In genomic region chr9:129419382-129419899, GRCh38 we compare ENCODE assay signal across 1 cellular context.
TF ChIP-seq lines count a peak whose summit lies in the region.

No MANE protein-coding gene starts in this region.

TF ChIP-seq in K562, 482 proteins besides CTCF, POLR2A, EP300 and RAD21:
- TF ChIP-seq ARNT (IDR thresholded peaks at IDR 0.05) (no peak), ATF3 (IDR thresholded peaks at IDR 0.05) (no peak), ATF3 (CRISPR knock-in tag; conservative IDR thresholded peaks at IDR 0.05) (no peak), NFRKB (IDR thresholded peaks at IDR 0.05; ENCODE audit: low read depth) (no peak), MLLT1 (IDR thresholded peaks at IDR 0.05) (peak in 1 of 2 experiments; percentile 98; a peak in 2 of 4 replicates), ZNF23 (CRISPR knock-in tag; IDR thresholded peaks at IDR 0.05) (peak; percentile 100), ZMIZ1 (IDR thresholded peaks at IDR 0.05; ENCODE audit: low read depth in 2 of 2, low read length in 2 of 2) (peak in 1 of 2 experiments; percentile 80; a peak in 2 of 4 replicates), ZNF239 (CRISPR knock-in tag; IDR thresholded peaks at IDR 0.05) (no peak), ZBTB17 (CRISPR knock-in tag; IDR thresholded peaks at IDR 0.05) (peak; percentile 98), NFIC (IDR thresholded peaks at IDR 0.05) (peak; percentile 44)
TF ChIP-seq in K562: peak in this region for 5.
